ENCODE assay signal across 9 cellular contexts in genomic region chr9:130040901-130041647, GRCh38. TPM values are rescaled to one million over a fixed set of nuclear protein-coding genes. Genes with fewer than 3 reads are reported as not detected.
DNase-seq lines count a peak whose midpoint lies in the region; ATAC-seq and TF ChIP-seq lines count a peak whose summit lies in the region.
"Had no signal": no experiment of that assay in that cellular context is flagged by ENCODE, and none has a peak within 500 bp of the region (broad histone marks: within the 10 kb centered on the region; RNA-seq: fewer than 3 reads in every experiment).

No MANE protein-coding gene starts in this region.

- no peaks in the 10 kb centered on the region for H3K27me3 ChIP-seq in upper lobe of left lung

- ATAC-seq in upper lobe of left lung (ENCODE audit: low FRiP score in 2 of 2): no peak
- ATAC-seq in HG03196 (IDR thresholded peaks at IDR 0.05; ENCODE audit: unreplicated experiment): no peak
- ATAC-seq in HG02642 (IDR thresholded peaks at IDR 0.05; ENCODE audit: poor library complexity, unreplicated experiment): no peak
- no peak for ATAC-seq in GM18498 (IDR thresholded peaks at IDR 0.05; ENCODE audit: unreplicated experiment)
- ATAC-seq: esophagus mucosa had no signal

- H3K36me3 ChIP-seq in upper lobe of left lung: no peaks in the 10 kb centered on the region

- H3K9me3 Mint-ChIP-seq in activated naive CD4-positive, alpha-beta T cell treated with anti-CD3 and anti-CD28 coated beads, Interleukin-2, amount 50 U/mL, for 24 hours: no peaks in the 10 kb centered on the region
- H3K9me3 Mint-ChIP-seq in mesothelial cell of epicardium: no peaks in the 10 kb centered on the region

- H3K4me3 ChIP-seq in astrocyte of the cerebellum (ENCODE audit: low read depth, low read length) (peak overlapping the region; percentile 91), upper lobe of left lung (peak overlapping the region in 3 of 4 donors; percentile 64 to 97 (median 77))

- peaks cover 27 to 75% (median 39%) of the 10 kb centered on the region in 4 donors for H3K4me1 ChIP-seq in upper lobe of left lung

- peaks cover 71% of the 10 kb centered on the region for H3K4me1 Mint-ChIP-seq in activated naive CD4-positive, alpha-beta T cell treated with anti-CD3 and anti-CD28 coated beads, Interleukin-2, amount 50 U/mL, for 24 hours
- H3K4me1 Mint-ChIP-seq in mesothelial cell of epicardium: peaks cover 28% of the 10 kb centered on the region

- no peak for DNase-seq in activated naive CD4-positive, alpha-beta T cell (lab: John Stamatoyannopoulos, UW)
- DNase-seq in astrocyte of the cerebellum (ENCODE audit: low read depth): no peak
- DNase-seq in mesothelial cell of epicardium (ENCODE audit: low spot score in 2 of 2, unreplicated experiment in 2 of 2): no peak
- no peak for DNase-seq in upper lobe of left lung

- H3K27ac ChIP-seq in upper lobe of left lung: peak overlapping the region; percentile 85 to 96 (median 94)

- in situ Hi-C loops in astrocyte of the cerebellum (cut with HindIII; ENCODE audit: low sequenced_read_pairs): no loop called here

- H3K27me3 Mint-ChIP-seq in activated naive CD4-positive, alpha-beta T cell treated with anti-CD3 and anti-CD28 coated beads, Interleukin-2, amount 50 U/mL, for 24 hours: no peaks in the 10 kb centered on the region
- H3K27me3 Mint-ChIP-seq in mesothelial cell of epicardium (ENCODE audit: low read depth): no peaks in the 10 kb centered on the region

- H3K27ac Mint-ChIP-seq in activated naive CD4-positive, alpha-beta T cell treated with anti-CD3 and anti-CD28 coated beads, Interleukin-2, amount 50 U/mL, for 24 hours: peak overlapping the region; percentile 92
- no peak overlapping the region for H3K27ac Mint-ChIP-seq in mesothelial cell of epicardium

- WGBS in upper lobe of left lung, 2 donors: 47 to 50% methylated on average over 7 of the region's 7 CpGs

- TF ChIP-seq POLR2A in upper lobe of left lung (IDR thresholded peaks at IDR 0.05): no peak

- peak overlapping the region; percentile 95 for H3K4me3 Mint-ChIP-seq in activated naive CD4-positive, alpha-beta T cell treated with anti-CD3 and anti-CD28 coated beads, Interleukin-2, amount 50 U/mL, for 24 hours
- peak overlapping the region; percentile 93 for H3K4me3 Mint-ChIP-seq in mesothelial cell of epicardium

- H3K36me3 Mint-ChIP-seq in activated naive CD4-positive, alpha-beta T cell treated with anti-CD3 and anti-CD28 coated beads, Interleukin-2, amount 50 U/mL, for 24 hours: peaks cover 5% of the 10 kb centered on the region
- no peaks in the 10 kb centered on the region for H3K36me3 Mint-ChIP-seq in mesothelial cell of epicardium

- TF ChIP-seq CTCF in astrocyte of the cerebellum (IDR thresholded peaks at IDR 0.05; ENCODE audit: low read depth, low read length, missing control alignments) (no peak), mesothelial cell of epicardium (IDR thresholded peaks at IDR 0.05; ENCODE audit: unreplicated experiment) (no peak), upper lobe of left lung (IDR thresholded peaks at IDR 0.05) (no peak)

- no peak for TF ChIP-seq EP300 in upper lobe of left lung (IDR thresholded peaks at IDR 0.05)

- no peaks in the 10 kb centered on the region for H3K9me3 ChIP-seq in upper lobe of left lung

RNA-seq across cellular contexts. Expression of gene FNBP1, which starts 1.9 kb away (rescaled TPM):
- total RNA-seq in mesothelial cell of epicardium (48.3 to 52.4 TPM (median 49.9 TPM) in 3 replicates), upper lobe of left lung (10 to 100 TPM; 34.8 to 85.4 (median 51.6) TPM)

RNA-seq across cellular contexts. Expression of gene GPR107, which starts 12.6 kb away (rescaled TPM):
- total RNA-seq in mesothelial cell of epicardium (67.4 to 68.5 TPM (median 68.0 TPM) in 3 replicates), upper lobe of left lung (10 to 100 TPM; 26.5 to 44.4 (median 35.3) TPM)
